ENCODE assay signal across 7 cellular contexts in genomic region chr4:160567634-160568033, GRCh38.
"Had no signal": no experiment of that assay in that cellular context is flagged by ENCODE, and none has a peak within 500 bp of the region (broad histone marks: within the 10 kb centered on the region; RNA-seq: fewer than 3 reads in every experiment).

No MANE protein-coding gene starts in this region.

- H3K4me2 ChIP-seq: KMS-11 had no signal

- ATAC-seq: K562 had no signal

- H3K9ac ChIP-seq: KMS-11 had no signal

- FAIRE-seq: HTR-8/SVneo, K562 had no signal

- H3K27ac ChIP-seq: HL-60, KMS-11 had no signal

- H3K4me3 ChIP-seq: K562 had no signal

- DNase-seq: IMR-90, KBM-7, KG1 had no signal
